ENCODE assay signal across 20 cellular contexts in the genomic region with DNA sequence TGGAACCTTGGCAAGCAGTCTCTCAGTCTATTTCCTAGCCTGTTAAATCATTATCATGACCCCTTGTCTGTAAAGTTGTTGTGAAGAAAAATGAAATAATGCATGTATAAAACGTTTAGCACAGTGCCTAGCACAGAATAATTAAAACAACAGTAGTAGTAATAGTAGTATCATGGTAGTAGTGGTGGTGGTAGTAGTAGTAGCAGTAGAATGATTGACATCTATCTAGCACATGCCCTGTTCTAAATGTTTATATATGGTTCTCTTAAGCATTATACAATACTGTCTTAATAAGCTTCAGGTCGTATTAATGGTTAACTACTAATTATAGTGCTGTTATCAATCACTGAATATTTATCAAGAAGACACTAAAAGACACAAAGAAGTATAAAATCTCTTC. TPM values are rescaled to one million over a fixed set of nuclear protein-coding genes. Genes with fewer than 3 reads are reported as not detected.
DNase-seq lines count a peak whose midpoint lies in the region; ATAC-seq and TF ChIP-seq lines count a peak whose summit lies in the region.
"Had no signal": no experiment of that assay in that cellular context is flagged by ENCODE, and none has a peak within 500 bp of the region (broad histone marks: within the 10 kb centered on the region; RNA-seq: fewer than 3 reads in every experiment).

No MANE protein-coding gene starts in this region.

- H3K4me1 ChIP-seq in left ventricle myocardium inferior (peaks cover 71% of the 10 kb centered on the region), right atrium auricular region (peaks cover 0 to 56% of the 10 kb centered on the region in 2 donors), ascending aorta (peaks cover 6 to 48% of the 10 kb centered on the region in 2 donors)
- H3K4me1 ChIP-seq in naive thymus-derived CD4-positive, alpha-beta T cell (ENCODE audit: control insufficient read depth in 2 of 2, insufficient read depth in 2 of 2, low read length in 2 of 2) = peaks cover 38 to 54% of the 10 kb centered on the region in 2 donors

- H3K27ac ChIP-seq in left ventricle myocardium inferior (replicated peaks) (peak overlapping the region; percentile 90), right atrium auricular region (peak overlapping the region in 1 of 2 donors; percentile 27), ascending aorta (peak overlapping the region in 1 of 2 donors; percentile 85)
- H3K27ac ChIP-seq in naive thymus-derived CD4-positive, alpha-beta T cell (ENCODE audit: low read depth, low read length) = peak overlapping the region; percentile 1

- H3K36me3 Mint-ChIP-seq in activated T-helper 17 cell treated with anti-CD3 and anti-CD28 coated beads, Interleukin-2, amount 50 U/mL, for 72 hours (ENCODE audit: low read depth) = peaks cover 24% of the 10 kb centered on the region
- peaks cover 0 to 15% (median 12%) of the 10 kb centered on the region in 5 donors for H3K36me3 Mint-ChIP-seq in naive thymus-derived CD4-positive, alpha-beta T cell

- peaks cover 18% of the 10 kb centered on the region for H3K36me3 ChIP-seq in left ventricle myocardium inferior
- H3K36me3 ChIP-seq in right atrium auricular region = peaks cover 17% of the 10 kb centered on the region
- peaks cover 0 to 2% (median 0%) of the 10 kb centered on the region in 3 experiments for H3K36me3 ChIP-seq in naive thymus-derived CD4-positive, alpha-beta T cell (ENCODE audit: control insufficient read depth in 2 of 3, insufficient read depth in 3 of 3, low read length in 3 of 3)
- peaks cover 5 to 10% of the 10 kb centered on the region in 2 donors for H3K36me3 ChIP-seq in ascending aorta

- no peak for TF ChIP-seq CTCF in left ventricle myocardium inferior (IDR thresholded peaks at IDR 0.05; ENCODE audit: borderline replicate concordance)
- no peak for TF ChIP-seq CTCF in right atrium auricular region (IDR thresholded peaks at IDR 0.05)
- no peak for TF ChIP-seq CTCF in ascending aorta (IDR thresholded peaks at IDR 0.05)

- POLR2A ChIA-PET in naive thymus-derived CD4-positive, alpha-beta T cell (lab: Charles Lee) = interaction anchor here (0.8 to 1.6 kb wide), 5 partner anchors 10 to 26 kb away, joined by 3 to 6 read pairs (median 5); no protein-coding TSS in a partner anchor

- no peak for ATAC-seq in activated T-helper 17 cell treated with anti-CD3 and anti-CD28 coated beads, Interleukin-2, amount 50 U/mL, for 72 hours (replicated peaks)
- ATAC-seq in naive thymus-derived CD4-positive, alpha-beta T cell = no peak

- DNase-seq in left ventricle myocardium inferior (no peak), right atrium auricular region (ENCODE audit: low spot score) (no peak), DMS79 treated with DMSO at 0.1 percent for 48 hours (lab: John Stamatoyannopoulos, UW) (no peak), SW480 (ENCODE audit: low spot score) (no peak), ascending aorta (ENCODE audit: low spot score in 2 of 2) (no peak), NCI-H2171 (lab: John Stamatoyannopoulos, UW) (no peak)
- DNase-seq in naive thymus-derived CD4-positive, alpha-beta T cell = no peak
- DNase-seq: DMS79; GOT3; left colon; NCI-H2081 treated with DMSO at 0.1 percent for 48 hours; NCI-H69; retina; stimulated activated CD4-positive, alpha-beta T cell treated with anti-CD3 and anti-CD28 coated beads, Interleukin-1b, Interleukin-23, amount 100 ng/mL, for 48 hours; T-helper 1 cell; tibial artery had no signal

- peaks cover 43% of the 10 kb centered on the region for H3K4me1 Mint-ChIP-seq in activated T-helper 17 cell treated with anti-CD3 and anti-CD28 coated beads, Interleukin-2, amount 50 U/mL, for 72 hours
- H3K4me1 Mint-ChIP-seq in naive thymus-derived CD4-positive, alpha-beta T cell = peaks cover 44 to 70% (median 55%) of the 10 kb centered on the region in 7 donors

- no peak overlapping the region for H3K4me3 ChIP-seq in left ventricle myocardium inferior
- H3K4me3 ChIP-seq in right atrium auricular region = no peak overlapping the region
- no peak overlapping the region for H3K4me3 ChIP-seq in naive thymus-derived CD4-positive, alpha-beta T cell (ENCODE audit: low read length)
- H3K4me3 ChIP-seq in ascending aorta = no peak overlapping the region
- H3K4me3 ChIP-seq: tibial artery had no signal

- intact Hi-C loops in left ventricle myocardium inferior (cut with micrococcal nuclease) = loop anchor here (10.0 kb wide), 1 partner anchor 46 kb away; no protein-coding TSS in a partner anchor
- intact Hi-C loops in naive thymus-derived CD4-positive, alpha-beta T cell (cut with micrococcal nuclease) = loop anchor here in 1 of 2 donors (5.0 kb wide), 1 partner anchor 83 kb away; no protein-coding TSS in a partner anchor
- intact Hi-C loops in ascending aorta (cut with DNase I) = no loop called here

- H3K27ac Mint-ChIP-seq in activated T-helper 17 cell treated with anti-CD3 and anti-CD28 coated beads, Interleukin-2, amount 50 U/mL, for 72 hours = peak overlapping the region; percentile 34
- H3K27ac Mint-ChIP-seq in naive thymus-derived CD4-positive, alpha-beta T cell = peak overlapping the region in 8 of 9 donors; percentile 77 to 93 (median 90)

- H3K9me3 Mint-ChIP-seq in activated T-helper 17 cell treated with anti-CD3 and anti-CD28 coated beads, Interleukin-2, amount 50 U/mL, for 72 hours = no peaks in the 10 kb centered on the region
- H3K9me3 Mint-ChIP-seq in naive thymus-derived CD4-positive, alpha-beta T cell = peaks cover 0 to 4% (median 0%) of the 10 kb centered on the region in 11 donors

- H3K9me3 ChIP-seq in left ventricle myocardium inferior (replicated peaks) = no peaks in the 10 kb centered on the region
- no peaks in the 10 kb centered on the region for H3K9me3 ChIP-seq in right atrium auricular region
- no peaks in the 10 kb centered on the region for H3K9me3 ChIP-seq in naive thymus-derived CD4-positive, alpha-beta T cell (ENCODE audit: control insufficient read depth in 2 of 3, low read length in 3 of 3)
- no peaks in the 10 kb centered on the region for H3K9me3 ChIP-seq in ascending aorta
- H3K9me3 ChIP-seq: tibial artery had no signal

- CTCF ChIA-PET in naive thymus-derived CD4-positive, alpha-beta T cell (lab: Charles Lee) = interaction anchor here (1.0 to 1.6 kb wide), 5 partner anchors 10 to 36 kb away, joined by 3 to 5 read pairs (median 3); no protein-coding TSS in a partner anchor

- no peaks in the 10 kb centered on the region for H3K27me3 ChIP-seq in left ventricle myocardium inferior (ENCODE audit: low read depth)
- H3K27me3 ChIP-seq in right atrium auricular region = no peaks in the 10 kb centered on the region
- H3K27me3 ChIP-seq in naive thymus-derived CD4-positive, alpha-beta T cell (ENCODE audit: control insufficient read depth in 2 of 2, insufficient read depth in 2 of 2, low read length in 2 of 2) = no peaks in the 10 kb centered on the region
- H3K27me3 ChIP-seq in ascending aorta = no peaks in the 10 kb centered on the region
- H3K27me3 ChIP-seq: tibial artery had no signal

- H3K4me3 Mint-ChIP-seq in activated T-helper 17 cell treated with anti-CD3 and anti-CD28 coated beads, Interleukin-2, amount 50 U/mL, for 72 hours = peak overlapping the region; percentile 7
- H3K4me3 Mint-ChIP-seq in naive thymus-derived CD4-positive, alpha-beta T cell = peak overlapping the region in 6 of 10 donors; percentile 34 to 85 (median 65)

- no peaks in the 10 kb centered on the region for H3K27me3 Mint-ChIP-seq in activated T-helper 17 cell treated with anti-CD3 and anti-CD28 coated beads, Interleukin-2, amount 50 U/mL, for 72 hours
- no peaks in the 10 kb centered on the region for H3K27me3 Mint-ChIP-seq in naive thymus-derived CD4-positive, alpha-beta T cell

RNA-seq across cellular contexts. Expression of a gene that starts 46.7 kb away (rescaled TPM):
- total RNA-seq in left ventricle myocardium inferior = 0.16 TPM
- total RNA-seq in right atrium auricular region = 1 to 10 TPM; 2.9 to 4.4 TPM
- under 1 TPM; 0.26 to 0.42 TPM for total RNA-seq in activated T-helper 17 cell treated with anti-CD3 and anti-CD28 coated beads, Interleukin-2, amount 50 U/mL, for 72 hours
- total RNA-seq in naive thymus-derived CD4-positive, alpha-beta T cell = under 1 TPM in 3 of 5 experiments, not detected in 2; 0.24 to 0.93 (median 0.45) TPM
- under 1 TPM; 0.09 to 0.13 TPM for polyA plus RNA-seq in naive thymus-derived CD4-positive, alpha-beta T cell
- total RNA-seq in ascending aorta = 2.0 TPM
- total RNA-seq: left colon had no signal

RNA-seq across cellular contexts. Expression of a gene that starts 50.8 kb away (rescaled TPM):
- total RNA-seq in left ventricle myocardium inferior (51.2 TPM), right atrium auricular region (10 to 100 TPM; 20.7 to 49.0 TPM), ascending aorta (70.4 TPM)
- 100 to 1,000 TPM in 1 of 2 donors, 10 to 100 TPM in 1; 85.7 to 125 TPM for total RNA-seq in activated T-helper 17 cell treated with anti-CD3 and anti-CD28 coated beads, Interleukin-2, amount 50 U/mL, for 72 hours
- 100 to 1,000 TPM; 136 to 177 (median 145) TPM for total RNA-seq in naive thymus-derived CD4-positive, alpha-beta T cell
- 10 to 100 TPM; 78.4 to 85.0 TPM for polyA plus RNA-seq in naive thymus-derived CD4-positive, alpha-beta T cell

RNA-seq across cellular contexts. Expression of a gene that starts 56.0 kb away (rescaled TPM):
- total RNA-seq in left ventricle myocardium inferior (not detected), right atrium auricular region (not detected), ascending aorta (not detected)
- not detected for total RNA-seq in activated T-helper 17 cell treated with anti-CD3 and anti-CD28 coated beads, Interleukin-2, amount 50 U/mL, for 72 hours
- under 1 TPM in 1 of 5 experiments, not detected in 4; 0.24 TPM for total RNA-seq in naive thymus-derived CD4-positive, alpha-beta T cell
- polyA plus RNA-seq in naive thymus-derived CD4-positive, alpha-beta T cell = not detected
- total RNA-seq: dermis microvascular lymphatic vessel endothelial cell, fibroblast of lung, HT1080 had no signal
- polyA plus RNA-seq: fibroblast of lung had no signal
